8 cellular contexts compared by ENCODE assay signal in the genomic region with DNA sequence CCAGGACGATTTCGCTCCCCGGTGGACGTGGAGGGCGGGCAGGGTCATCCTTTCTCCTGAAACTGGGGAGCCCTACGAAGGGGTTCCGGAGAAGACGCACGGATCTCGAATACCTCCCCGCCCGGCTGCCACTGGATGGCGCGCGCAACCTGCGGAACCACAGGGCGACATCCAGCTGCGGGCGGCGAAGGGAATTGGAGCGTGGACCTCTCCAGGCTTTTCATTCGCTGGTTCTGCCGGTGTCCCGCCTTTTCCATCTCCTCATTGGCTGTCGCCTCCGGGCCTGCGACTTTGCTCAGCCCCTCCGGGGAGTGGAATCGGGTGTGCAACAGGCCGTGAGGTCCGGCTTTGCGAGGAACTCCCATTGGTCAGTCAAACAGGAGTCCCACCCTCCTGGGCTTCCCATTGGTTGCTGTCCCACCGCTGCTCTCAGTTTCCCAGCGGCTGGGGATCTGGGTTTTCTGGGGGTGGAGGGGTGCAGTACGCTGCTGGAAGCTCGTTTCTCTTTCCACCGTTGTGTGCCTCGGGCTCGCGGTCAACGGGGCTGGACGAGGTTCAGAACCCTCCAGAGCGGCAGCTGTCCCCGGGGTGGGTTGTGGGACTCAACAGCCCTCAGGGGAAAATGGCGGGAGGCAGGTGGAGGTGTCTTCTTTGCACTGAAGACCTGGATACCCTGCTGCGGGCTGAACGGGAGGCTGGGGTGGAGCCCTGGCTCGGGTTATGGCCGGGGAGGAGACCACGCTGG. TPM values are rescaled to one million over a fixed set of nuclear protein-coding genes. Genes with fewer than 3 reads are reported as not detected.
A peak's percentile ranks its signal among the peaks of the same experiment; 100 is the strongest.
DNase-seq lines count a peak whose midpoint lies in the region; ATAC-seq and TF ChIP-seq lines count a peak whose summit lies in the region.

No MANE protein-coding gene starts in this region.

- TF ChIP-seq CTCF in HFF-Myc (IDR thresholded peaks at IDR 0.05; ENCODE audit: low read depth, low read length, missing control alignments) (peak; percentile 71), SK-N-SH (IDR thresholded peaks at IDR 0.05) (peak; percentile 72), osteocyte (IDR thresholded peaks at IDR 0.05) (peak; percentile 81)

- H4K20me1 ChIP-seq in SK-N-SH (ENCODE audit: insufficient read depth): no peaks in the 10 kb centered on the region

- H3K9me3 Mint-ChIP-seq in activated naive CD8-positive, alpha-beta T cell (ENCODE audit: low read depth): no peaks in the 10 kb centered on the region
- peaks cover 7% of the 10 kb centered on the region for H3K9me3 Mint-ChIP-seq in osteocyte (ENCODE audit: unreplicated experiment)

- no peak for TF ChIP-seq EP300 in SK-N-SH (IDR thresholded peaks at IDR 0.05; ENCODE audit: borderline replicate concordance in 1 of 2, low read depth in 1 of 2, low read length in 1 of 2)

- H3K4me3 Mint-ChIP-seq in activated naive CD8-positive, alpha-beta T cell: peak overlapping the region; percentile 91
- H3K4me3 Mint-ChIP-seq in osteocyte (ENCODE audit: unreplicated experiment): peak overlapping the region; percentile 91

- peaks cover 0 to 5% of the 10 kb centered on the region in 2 experiments; a peak in 1 of 4 replicates for H3K4me1 ChIP-seq in SK-N-SH (ENCODE audit: control insufficient read depth in 1 of 2, insufficient read depth in 2 of 2, low read depth in 1 of 2, low read length in 1 of 2)
- no peaks in the 10 kb centered on the region for H3K4me1 ChIP-seq in thymus (ENCODE audit: control insufficient read depth, insufficient read depth, low read length)

- peak overlapping the region; percentile 61 for H3K4me3 ChIP-seq in HFF-Myc (replicated peaks; ENCODE audit: low read depth, low read length)
- H3K4me3 ChIP-seq in SK-N-SH (ENCODE audit: low read depth in 2 of 2, low read length in 1 of 2): peak overlapping the region; percentile 92 to 97
- peak overlapping the region; percentile 52 for H3K4me3 ChIP-seq in thymus (ENCODE audit: low read length)

- intact Hi-C loops in Right ventricle myocardium inferior (cut with DNase I): loop anchor here (5.0 kb wide), 1 partner anchor 598 kb away; no protein-coding TSS in a partner anchor

- no peaks in the 10 kb centered on the region for H3K9me2 ChIP-seq in SK-N-SH

- peak; percentile 100 for ATAC-seq in Right ventricle myocardium inferior

- peak overlapping the region; percentile 65 for H3K9ac ChIP-seq in SK-N-SH

- no peaks in the 10 kb centered on the region for H3K27me3 Mint-ChIP-seq in activated naive CD8-positive, alpha-beta T cell
- peaks cover 12% of the 10 kb centered on the region for H3K27me3 Mint-ChIP-seq in osteocyte (ENCODE audit: unreplicated experiment)

- DNase-seq in GM03348 (ENCODE audit: low spot score) (peak; percentile 96), HFF-Myc (ENCODE audit: extremely low read depth, low read depth) (peak; percentile 89), NAMALWA (ENCODE audit: low spot score) (peak; percentile 96), SK-N-SH (peak; percentile 92), Right ventricle myocardium inferior (ENCODE audit: missing footprints) (peak; percentile 98), osteocyte (ENCODE audit: extremely low spot score, unreplicated experiment) (peak; percentile 99)

- no peaks in the 10 kb centered on the region for H3K79me2 ChIP-seq in SK-N-SH (ENCODE audit: insufficient read depth)

- WGBS in SK-N-SH (ENCODE audit: low lambda C conversion rate): 3% methylated on average over 44 of the region's 50 CpGs
- under 1% methylated on average over 50 of the region's 50 CpGs for WGBS in thymus

- H3K27me3 ChIP-seq in SK-N-SH (ENCODE audit: insufficient read depth) (no peaks in the 10 kb centered on the region), thymus (ENCODE audit: control insufficient read depth, insufficient read depth) (no peaks in the 10 kb centered on the region)

- peak overlapping the region in 1 of 2 experiments; percentile 83; a peak in 2 of 4 replicates for H3K27ac ChIP-seq in SK-N-SH (ENCODE audit: low read depth in 2 of 2, low read length in 1 of 2)
- peak overlapping the region; percentile 66 for H3K27ac ChIP-seq in thymus (ENCODE audit: low read depth)

- TF ChIP-seq RAD21 in SK-N-SH (IDR thresholded peaks at IDR 0.05; ENCODE audit: low read length): peak; percentile 85

- CTCF ChIA-PET in SK-N-SH (lab: Yijun Ruan, JAX): interaction anchor here (0.6 to 2.2 kb wide), 35 partner anchors 9 to 778 kb away, joined by 3 to 35 read pairs (median 3); partner anchors contain the start of gene HASPIN

- no peaks in the 10 kb centered on the region for H3K36me3 Mint-ChIP-seq in activated naive CD8-positive, alpha-beta T cell
- no peaks in the 10 kb centered on the region for H3K36me3 Mint-ChIP-seq in osteocyte (ENCODE audit: unreplicated experiment)

- H3K36me3 ChIP-seq in SK-N-SH (replicated peaks in 1 of 2; ENCODE audit: control insufficient read depth in 1 of 2, insufficient read depth in 2 of 2, low read length in 1 of 2) (no peaks in the 10 kb centered on the region), thymus (ENCODE audit: control insufficient read depth, insufficient read depth) (no peaks in the 10 kb centered on the region)

- H3F3A ChIP-seq in SK-N-SH (replicated peaks; ENCODE audit: insufficient read depth): peaks cover 6% of the 10 kb centered on the region

- H3K4me2 ChIP-seq in SK-N-SH: peak overlapping the region; percentile 96

- POLR2A ChIA-PET in SK-N-SH (lab: Yijun Ruan, JAX): interaction anchor here (1.0 to 1.4 kb wide), 4 partner anchors 9 to 123 kb away, joined by 3 to 5 read pairs (median 3); no protein-coding TSS in a partner anchor

- H3K4me1 Mint-ChIP-seq in activated naive CD8-positive, alpha-beta T cell (ENCODE audit: low read depth): peaks cover 5% of the 10 kb centered on the region
- H3K4me1 Mint-ChIP-seq in osteocyte (ENCODE audit: unreplicated experiment): peaks cover 11% of the 10 kb centered on the region

- H2AFZ ChIP-seq in SK-N-SH (ENCODE audit: low read depth): peak overlapping the region; percentile 97

- H3K27ac Mint-ChIP-seq in activated naive CD8-positive, alpha-beta T cell: peak overlapping the region; percentile 50
- H3K27ac Mint-ChIP-seq in osteocyte (ENCODE audit: unreplicated experiment): peak overlapping the region; percentile 85

- no peaks in the 10 kb centered on the region for H3K9me3 ChIP-seq in SK-N-SH
- H3K9me3 ChIP-seq in thymus (ENCODE audit: control insufficient read depth): peaks cover 1% of the 10 kb centered on the region

TF ChIP-seq in SK-N-SH, 30 proteins besides CTCF, POLR2A, EP300 and RAD21 (continues in another document):
- no peak for TF ChIP-seq NFIC (IDR thresholded peaks at IDR 0.05; ENCODE audit: borderline replicate concordance)
- TF ChIP-seq NRF1 (IDR thresholded peaks at IDR 0.05; ENCODE audit: low read depth, low read length): peak; percentile 17; the same call in 1 of the 2 replicates
- 0 out of 2 replicates have a peak, but pooled peaks have one; percentile 18 for TF ChIP-seq ELF1 (IDR thresholded peaks at IDR 0.05)
- peak; percentile 61 for TF ChIP-seq SMC3 (IDR thresholded peaks at IDR 0.05; ENCODE audit: low read depth, low read length)
- no peak for TF ChIP-seq PBX3 (IDR thresholded peaks at IDR 0.05)
- TF ChIP-seq GABPA (IDR thresholded peaks at IDR 0.05; ENCODE audit: low read depth): peak; percentile 63
- no peak for TF ChIP-seq FOXM1 (IDR thresholded peaks at IDR 0.05; ENCODE audit: low read depth)
- no peak for TF ChIP-seq EZH2phosphoT487 (IDR thresholded peaks at IDR 0.05; ENCODE audit: borderline replicate concordance, low read depth)
- TF ChIP-seq USF1 (IDR thresholded peaks at IDR 0.05; ENCODE audit: borderline replicate concordance, low read depth): no peak
- TF ChIP-seq RFX5 (IDR thresholded peaks at IDR 0.05; ENCODE audit: low read length): peak; percentile 82
- peak; percentile 53 for TF ChIP-seq CHD2 (IDR thresholded peaks at IDR 0.05; ENCODE audit: low read length, partially characterized antibody)
- 0 out of 2 replicates have a peak, but pooled peaks have one; percentile 50 for TF ChIP-seq TAF1 (IDR thresholded peaks at IDR 0.05; ENCODE audit: borderline replicate concordance, low read depth, low read length)
- no peak for TF ChIP-seq JUND (IDR thresholded peaks at IDR 0.05)
- TF ChIP-seq, protein P1, sequence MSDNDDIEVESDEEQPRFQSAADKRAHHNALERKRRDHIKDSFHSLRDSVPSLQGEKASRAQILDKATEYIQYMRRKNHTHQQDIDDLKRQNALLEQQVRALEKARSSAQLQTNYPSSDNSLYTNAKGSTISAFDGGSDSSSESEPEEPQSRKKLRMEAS (IDR thresholded peaks at IDR 0.05; ENCODE audit: low read depth): peak; percentile 62; the same call in 1 of the 2 replicates
- TF ChIP-seq FOXJ3 (CRISPR knock-in tag; IDR thresholded peaks at IDR 0.05): no peak
- no peak for TF ChIP-seq TCF12 (IDR thresholded peaks at IDR 0.05)

RNA-seq across cellular contexts. Expression of gene OR1D5, which starts 14.5 kb away (rescaled TPM):
- not detected in 2 replicates for polyA plus RNA-seq in SK-N-SH (2012; rRNA removed)
- polyA plus RNA-seq in SK-N-SH (2012; cell fraction: cytosol; rRNA removed): not detected in 2 replicates
- polyA plus RNA-seq in SK-N-SH (2012; cell fraction: nucleus; rRNA removed): not detected in 2 replicates
- total RNA-seq in Right ventricle myocardium inferior: not detected
- total RNA-seq in osteocyte: not detected in 2 replicates
- not detected for polyA plus RNA-seq in thymus

RNA-seq across cellular contexts. Expression of gene OR1D2, which starts 55.3 kb away (rescaled TPM):
- not detected in 2 replicates for polyA plus RNA-seq in SK-N-SH (2012; rRNA removed)
- not detected in 2 replicates for polyA plus RNA-seq in SK-N-SH (2012; cell fraction: cytosol; rRNA removed)
- polyA plus RNA-seq in SK-N-SH (2012; cell fraction: nucleus; rRNA removed): not detected in 2 replicates
- not detected for total RNA-seq in Right ventricle myocardium inferior
- not detected in 2 replicates for total RNA-seq in osteocyte
- polyA plus RNA-seq in thymus: not detected
